Comparison of ENCODE assay signal across 19 cellular contexts in the genomic region with DNA sequence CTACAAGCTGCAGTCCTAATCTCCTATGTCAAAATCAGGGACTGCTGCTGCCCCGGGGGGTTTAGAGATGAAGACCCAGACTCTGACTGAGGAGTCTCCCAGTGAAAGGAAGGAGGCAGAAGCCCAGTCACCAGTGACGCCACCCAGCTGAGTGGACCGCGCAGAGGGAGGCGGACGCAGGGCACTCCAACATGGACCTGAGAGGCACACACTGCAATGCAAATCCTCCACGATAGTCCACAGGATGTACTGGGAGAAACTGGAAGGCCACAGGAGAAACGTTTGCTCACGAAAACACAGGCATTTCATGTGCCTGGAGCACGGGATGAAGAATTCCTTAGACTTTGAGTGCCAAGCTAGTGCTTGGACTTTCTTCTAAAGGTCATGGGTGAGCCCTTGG. TPM values are rescaled to one million over a fixed set of nuclear protein-coding genes. Genes with fewer than 3 reads are reported as not detected.
DNase-seq lines count a peak whose midpoint lies in the region; ATAC-seq and TF ChIP-seq lines count a peak whose summit lies in the region.
"Had no signal": no experiment of that assay in that cellular context is flagged by ENCODE, and none has a peak within 500 bp of the region (broad histone marks: within the 10 kb centered on the region; RNA-seq: fewer than 3 reads in every experiment).

No MANE protein-coding gene starts in this region.

- no peak overlapping the region for H2BK20ac ChIP-seq in H9 (ENCODE audit: low read depth, low read length, poor library complexity, severe bottlenecking)

- ATAC-seq in DND-41 (ENCODE audit: insufficient read depth, low read depth), result no peak
- no peak for ATAC-seq in activated CD8-positive, alpha-beta T cell treated with anti-CD3 and anti-CD28 coated beads, Interleukin-2, amount 10 ng/mL, durations not matched to agents 7 days and 5 days
- ATAC-seq: K562 had no signal

- no peak overlapping the region for H4K91ac ChIP-seq in H9 (ENCODE audit: insufficient read length, low read depth, low read length)

- H3K36me3 Mint-ChIP-seq in neural progenitor cell, result peaks cover 2% of the 10 kb centered on the region
- H3K36me3 Mint-ChIP-seq in H9 (ENCODE audit: insufficient read depth in 1 of 3, low read depth in 3 of 3), result no peaks in the 10 kb centered on the region; a peak in 1 of 7 replicates
- H3K36me3 Mint-ChIP-seq in chondrocyte (ENCODE audit: low read depth), result no peaks in the 10 kb centered on the region
- H3K36me3 Mint-ChIP-seq in activated CD8-positive, alpha-beta T cell treated with anti-CD3 and anti-CD28 coated beads, Interleukin-2, amount 10 ng/mL, durations not matched to agents 7 days and 5 days (ENCODE audit: low read depth), result no peaks in the 10 kb centered on the region
- H3K36me3 Mint-ChIP-seq: CD14-positive monocyte; CD4-positive, alpha-beta memory T cell had no signal

- H3K9ac ChIP-seq in BLaER1 (no peak overlapping the region), DND-41 (ENCODE audit: low read depth, low read length) (peak overlapping the region; percentile 66), neural progenitor cell (no peak overlapping the region), H9 (ENCODE audit: extremely low read depth, insufficient read length, low read length) (no peak overlapping the region)

- H4K8ac ChIP-seq in H9 (replicated peaks; ENCODE audit: insufficient read length, low read depth, low read length), result no peak overlapping the region

- peaks cover 23% of the 10 kb centered on the region for H3F3A ChIP-seq in neural progenitor cell (ENCODE audit: low read depth)

- peaks cover 17% of the 10 kb centered on the region for H3K9me3 Mint-ChIP-seq in neural progenitor cell
- H3K9me3 Mint-ChIP-seq in H9, result peaks cover 0 to 5% of the 10 kb centered on the region in 2 experiments; a peak in 2 of 5 replicates
- no peaks in the 10 kb centered on the region for H3K9me3 Mint-ChIP-seq in chondrocyte (ENCODE audit: low read depth)
- H3K9me3 Mint-ChIP-seq in activated CD8-positive, alpha-beta T cell treated with anti-CD3 and anti-CD28 coated beads, Interleukin-2, amount 10 ng/mL, durations not matched to agents 7 days and 5 days (ENCODE audit: insufficient read depth), result no peaks in the 10 kb centered on the region

- no peaks in the 10 kb centered on the region for H3K79me1 ChIP-seq in H9 (ENCODE audit: insufficient read depth, low read depth, low read length, poor library complexity, severe bottlenecking)

- DNase-seq in DND-41 (no peak), NB4 (ENCODE audit: low read depth) (no peak), neural progenitor cell (ENCODE audit: low spot score) (no peak), H9 (no peak), chondrocyte (ENCODE audit: low spot score) (no peak), AG08395 (ENCODE audit: low spot score) (no peak)
- no peak for DNase-seq in activated CD8-positive, alpha-beta T cell treated with anti-CD3 and anti-CD28 coated beads, Interleukin-2, amount 10 ng/mL, durations not matched to agents 7 days and 5 days
- DNase-seq: BE2C; CD4-positive, alpha-beta memory T cell; DMS153; DMS79; GF-D8; GOT3; IMR-90 had no signal

- H3K4me2 ChIP-seq in BLaER1 (peak overlapping the region; percentile 82), DND-41 (ENCODE audit: insufficient read depth, low read length) (peak overlapping the region; percentile 66), neural progenitor cell (no peak overlapping the region), H9 (ENCODE audit: insufficient read depth, insufficient read length, low read length) (no peak overlapping the region)

- H3K18ac ChIP-seq in H9 (ENCODE audit: insufficient read length, low read depth, low read length), result no peak overlapping the region

- CTCF ChIA-PET in activated CD8-positive, alpha-beta T cell treated with anti-CD3 and anti-CD28 coated beads, Interleukin-2, amount 10 ng/mL, durations not matched to agents 7 days and 5 days (lab: Charles Lee), result interaction anchor here (0.6 kb wide), 1 partner anchor 89 kb away, joined by 3 read pairs; no protein-coding TSS in a partner anchor

- POLR2A ChIA-PET in activated CD8-positive, alpha-beta T cell treated with anti-CD3 and anti-CD28 coated beads, Interleukin-2, amount 10 ng/mL, durations not matched to agents 7 days and 5 days (lab: Charles Lee), result no interaction called here

- H3K4me3 Mint-ChIP-seq in neural progenitor cell (no peak overlapping the region), H9 (no peak overlapping the region), chondrocyte (ENCODE audit: unreplicated experiment) (no peak overlapping the region)
- no peak overlapping the region for H3K4me3 Mint-ChIP-seq in activated CD8-positive, alpha-beta T cell treated with anti-CD3 and anti-CD28 coated beads, Interleukin-2, amount 10 ng/mL, durations not matched to agents 7 days and 5 days
- H3K4me3 Mint-ChIP-seq: CD14-positive monocyte; CD4-positive, alpha-beta memory T cell had no signal

- no peak overlapping the region for H2AK5ac ChIP-seq in H9 (ENCODE audit: insufficient read length, low read length)

- no peak for TF ChIP-seq POLR2A in NB4 (IDR thresholded peaks at IDR 0.05; ENCODE audit: extremely low read depth, insufficient read length)

- no peak overlapping the region for H3K14ac ChIP-seq in H9 (ENCODE audit: insufficient read depth, low read length)

- H3K9me3 ChIP-seq in BLaER1 (peaks cover 54% of the 10 kb centered on the region), DND-41 (ENCODE audit: insufficient read depth, low read length, severe bottlenecking) (no peaks in the 10 kb centered on the region), neural progenitor cell (ENCODE audit: low read depth) (no peaks in the 10 kb centered on the region), H9 (ENCODE audit: control insufficient read depth, low read depth, low read length) (no peaks in the 10 kb centered on the region)
- H3K9me3 ChIP-seq: BE2C, HAP-1 had no signal

- H2AFZ ChIP-seq in DND-41 (ENCODE audit: low read depth, low read length) (no peak overlapping the region), neural progenitor cell (replicated peaks) (no peak overlapping the region), H9 (ENCODE audit: low read length) (no peak overlapping the region)

- H3K27ac Mint-ChIP-seq in neural progenitor cell (peak overlapping the region; percentile 98), H9 (no peak overlapping the region), chondrocyte (ENCODE audit: unreplicated experiment) (no peak overlapping the region)
- H3K27ac Mint-ChIP-seq in activated CD8-positive, alpha-beta T cell treated with anti-CD3 and anti-CD28 coated beads, Interleukin-2, amount 10 ng/mL, durations not matched to agents 7 days and 5 days, result no peak overlapping the region
- H3K27ac Mint-ChIP-seq: CD4-positive, alpha-beta memory T cell had no signal

- H3K36me3 ChIP-seq in BLaER1, result peaks cover 23% of the 10 kb centered on the region; the same call in 1 of the 2 replicates
- peaks cover 47% of the 10 kb centered on the region for H3K36me3 ChIP-seq in DND-41 (ENCODE audit: insufficient read depth, low read length)
- no peaks in the 10 kb centered on the region for H3K36me3 ChIP-seq in neural progenitor cell
- H3K36me3 ChIP-seq: BE2C, HAP-1 had no signal

- WGBS in H9 (ENCODE audit: extremely low coverage, insufficient read length, low lambda C conversion rate), result no CpG with 5 or more reads among the region's 10 CpGs

- H3K27me3 Mint-ChIP-seq in neural progenitor cell (ENCODE audit: insufficient read depth, low read depth), result peaks cover 5% of the 10 kb centered on the region
- H3K27me3 Mint-ChIP-seq in H9 (ENCODE audit: low read depth), result peaks cover 6% of the 10 kb centered on the region
- H3K27me3 Mint-ChIP-seq in chondrocyte (ENCODE audit: low read depth), result no peaks in the 10 kb centered on the region
- peaks cover 20% of the 10 kb centered on the region for H3K27me3 Mint-ChIP-seq in activated CD8-positive, alpha-beta T cell treated with anti-CD3 and anti-CD28 coated beads, Interleukin-2, amount 10 ng/mL, durations not matched to agents 7 days and 5 days (ENCODE audit: low read depth)

- no peaks in the 10 kb centered on the region for H3K27me3 ChIP-seq in BLaER1
- H3K27me3 ChIP-seq in DND-41 (ENCODE audit: insufficient read depth, low read length, poor library complexity), result no peaks in the 10 kb centered on the region
- no peaks in the 10 kb centered on the region for H3K27me3 ChIP-seq in neural progenitor cell
- H3K27me3 ChIP-seq in H9 (ENCODE audit: insufficient read depth, low read length), result no peaks in the 10 kb centered on the region
- H3K27me3 ChIP-seq: BE2C had no signal

- H3K27ac ChIP-seq in BLaER1 (no peak overlapping the region), DND-41 (ENCODE audit: low read length) (peak overlapping the region; percentile 93), neural progenitor cell (no peak overlapping the region), H9 (ENCODE audit: insufficient read length, low read depth, low read length) (no peak overlapping the region)
- H3K27ac ChIP-seq: HL-60 had no signal

- H3K79me2 ChIP-seq in DND-41 (ENCODE audit: insufficient read depth, low read length), result peaks cover 88% of the 10 kb centered on the region
- H3K79me2 ChIP-seq in neural progenitor cell (ENCODE audit: low read depth), result no peaks in the 10 kb centered on the region
- H3K79me2 ChIP-seq in H9 (ENCODE audit: insufficient read depth, low read length), result no peaks in the 10 kb centered on the region

- no peak overlapping the region for H2BK15ac ChIP-seq in H9 (ENCODE audit: low read depth, low read length)

- H3T11ph ChIP-seq in H9 (ENCODE audit: low read length), result no peak overlapping the region

- no peak for TF ChIP-seq CTCF in DND-41 (IDR thresholded peaks at IDR 0.05; ENCODE audit: borderline replicate concordance, extremely low read depth, low read length, poor library complexity, severe bottlenecking)
- no peak for TF ChIP-seq CTCF in NB4 (IDR thresholded peaks at IDR 0.05; ENCODE audit: low read depth, low read length)
- TF ChIP-seq CTCF in neural progenitor cell (IDR thresholded peaks at IDR 0.05), result no peak
- no peak for TF ChIP-seq CTCF in H9 (conservative IDR thresholded peaks at IDR 0.05)
- no peak for TF ChIP-seq CTCF in chondrocyte (IDR thresholded peaks at IDR 0.05)

- no peak overlapping the region for H3K56ac ChIP-seq in H9 (ENCODE audit: insufficient read length, low read depth, low read length)

- H3K4ac ChIP-seq in H9 (ENCODE audit: low read depth, low read length), result no peak overlapping the region

- H4K20me1 ChIP-seq in BLaER1, result no peaks in the 10 kb centered on the region
- peaks cover 49% of the 10 kb centered on the region for H4K20me1 ChIP-seq in DND-41 (ENCODE audit: insufficient read depth, low read length)
- no peaks in the 10 kb centered on the region for H4K20me1 ChIP-seq in neural progenitor cell (ENCODE audit: low read depth)
- no peaks in the 10 kb centered on the region for H4K20me1 ChIP-seq in H9 (ENCODE audit: control insufficient read depth, insufficient read depth, insufficient read length)

- peak overlapping the region; percentile 65; the same call in 1 of the 2 replicates for H3K4me3 ChIP-seq in BLaER1
- peak overlapping the region; percentile 58 to 73; a peak in 3 of 4 replicates for H3K4me3 ChIP-seq in DND-41 (ENCODE audit: low read depth in 1 of 2, low read length in 2 of 2)
- peak overlapping the region; percentile 84 for H3K4me3 ChIP-seq in NB4 (ENCODE audit: low read depth, low read length)
- no peak overlapping the region for H3K4me3 ChIP-seq in neural progenitor cell
- H3K4me3 ChIP-seq: HAP-1, K562 had no signal

- no peak overlapping the region for H2BK12ac ChIP-seq in H9 (ENCODE audit: insufficient read length, low read depth, low read length)

- no peak overlapping the region for H2BK120ac ChIP-seq in H9 (ENCODE audit: low read depth, low read length, poor library complexity, severe bottlenecking)

- no peaks in the 10 kb centered on the region for H3K23me2 ChIP-seq in H9 (ENCODE audit: insufficient read length, low read depth, low read length, poor library complexity, severe bottlenecking)

- peaks cover 82% of the 10 kb centered on the region for H3K4me1 ChIP-seq in BLaER1
- H3K4me1 ChIP-seq in DND-41 (ENCODE audit: insufficient read depth, low read length), result peaks cover 76% of the 10 kb centered on the region
- peaks cover 20% of the 10 kb centered on the region for H3K4me1 ChIP-seq in neural progenitor cell
- peaks cover 7% of the 10 kb centered on the region; the same call in 1 of the 2 replicates for H3K4me1 ChIP-seq in H9 (ENCODE audit: insufficient read depth, low read length)
- H3K4me1 ChIP-seq: BE2C, HAP-1 had no signal

- H4K5ac ChIP-seq in H9 (ENCODE audit: insufficient read length, low read depth, low read length), result no peak overlapping the region

- H3K4me1 Mint-ChIP-seq in neural progenitor cell (peaks cover 23% of the 10 kb centered on the region), H9 (peaks cover 34 to 44% of the 10 kb centered on the region in 2 experiments), chondrocyte (ENCODE audit: low read depth) (peaks cover 13% of the 10 kb centered on the region)
- peaks cover 5% of the 10 kb centered on the region for H3K4me1 Mint-ChIP-seq in activated CD8-positive, alpha-beta T cell treated with anti-CD3 and anti-CD28 coated beads, Interleukin-2, amount 10 ng/mL, durations not matched to agents 7 days and 5 days (ENCODE audit: low read depth)

- no peak overlapping the region for H2BK5ac ChIP-seq in H9 (ENCODE audit: insufficient read length, low read length)

- no peak overlapping the region for H3K23ac ChIP-seq in H9 (ENCODE audit: insufficient read length, low read depth, low read length)

RNA-seq across cellular contexts. Expression of a gene that starts 58.3 kb away (rescaled TPM):
- total RNA-seq in neural progenitor cell (ENCODE audit: low replicate concordance) (4.2 and 7.2 TPM in 2 replicates), H9 (2021) (10.0 and 10.1 TPM in 2 replicates), chondrocyte (25.8 to 43.5 TPM (median 42.9 TPM) in 3 replicates)
- total RNA-seq in activated CD8-positive, alpha-beta T cell treated with anti-CD3 and anti-CD28 coated beads, Interleukin-2, amount 10 ng/mL, durations not matched to agents 7 days and 5 days, result 1 to 10 TPM; 3.2 to 3.3 TPM

Comparison
In these comparisons a context has a peak if more than half of its experiments do, and no peak if none do; other contexts are left out.
1. H3K4me2 ChIP-seq: peak in BLaER1 (single experiment) and DND-41 (single experiment); none in neural progenitor cell (single experiment) and H9 (single experiment).